In the genomic region with DNA sequence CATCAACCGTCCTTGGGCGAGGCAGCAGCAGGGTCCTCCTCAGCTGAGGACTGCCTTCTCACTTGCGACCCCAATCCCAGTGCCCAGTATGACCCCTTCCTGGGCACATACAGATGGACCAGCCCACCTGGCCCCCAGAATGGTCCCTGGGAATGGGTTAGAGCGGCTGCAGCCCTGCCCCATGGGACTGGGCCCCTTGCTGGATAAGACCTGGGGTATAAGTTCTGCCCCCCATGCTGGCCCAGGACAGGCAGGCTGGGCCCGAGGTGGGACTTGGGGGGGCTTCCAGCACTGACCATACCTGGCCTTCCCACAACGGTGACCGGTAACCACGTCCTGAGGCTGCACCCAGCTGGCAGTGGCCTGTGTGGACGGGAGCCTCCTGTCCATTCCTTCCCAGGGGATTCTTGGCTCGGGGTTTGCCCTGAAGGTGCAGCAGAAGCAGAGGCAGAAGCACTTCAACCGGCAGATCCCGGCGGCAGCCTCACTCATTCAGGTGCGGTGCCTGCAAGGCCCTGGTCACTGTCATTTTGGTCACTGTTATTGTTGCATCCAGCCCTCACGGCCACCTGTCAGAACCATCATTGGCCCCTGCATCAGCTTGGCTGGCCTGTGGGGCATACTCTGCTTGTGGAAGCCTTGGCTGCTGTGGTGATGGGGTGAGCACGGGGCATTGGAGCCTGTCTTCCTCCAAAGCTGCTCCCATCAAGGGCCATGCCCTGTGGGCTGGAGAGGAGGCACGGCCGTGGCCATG, we compare ENCODE assay signal across 15 cellular contexts.
DNase-seq lines count a peak whose midpoint lies in the region; ATAC-seq and TF ChIP-seq lines count a peak whose summit lies in the region.
"Had no signal": no experiment of that assay in that cellular context is flagged by ENCODE, and none has a peak within 500 bp of the region (broad histone marks: within the 10 kb centered on the region; RNA-seq: fewer than 3 reads in every experiment).

No MANE protein-coding gene starts in this region.

- peaks cover 0 to 14% (median 0%) of the 10 kb centered on the region in 9 donors for H3K36me3 ChIP-seq in heart left ventricle
- no peaks in the 10 kb centered on the region for H3K36me3 ChIP-seq in psoas muscle (ENCODE audit: insufficient read depth in 1 of 2, low read depth in 1 of 2)
- H3K36me3 ChIP-seq: HAP-1, prostate gland had no signal

- WGBS in heart left ventricle, 4 donors = 93 to 96% (median 93%) methylated on average over 15 to 18 of the region's 18 CpGs
- 82 to 92% (median 88%) methylated on average over 18 of the region's 18 CpGs for WGBS in psoas muscle, 3 donors

- ATAC-seq in heart left ventricle (no peak), psoas muscle (no peak), GM21723 (IDR thresholded peaks at IDR 0.05; ENCODE audit: unreplicated experiment) (no peak), GM21717 (IDR thresholded peaks at IDR 0.05; ENCODE audit: unreplicated experiment) (no peak)
- ATAC-seq: stimulated activated memory B cell treated with anti-CD40 and anti-IgM and Interleukin-4, amounts not matched to agents 10 μg/mL and 1 μg/mL and 100 μg/mL, for 72 hours had no signal

- H3K4me3 ChIP-seq in heart left ventricle (no peak overlapping the region), psoas muscle (no peak overlapping the region)
- H3K4me3 ChIP-seq: HAP-1, prostate gland had no signal

- H3K9me3 ChIP-seq in heart left ventricle (no peaks in the 10 kb centered on the region), psoas muscle (no peaks in the 10 kb centered on the region)
- H3K9me3 ChIP-seq: HAP-1, prostate gland had no signal

- peaks cover 0 to 20% (median 2%) of the 10 kb centered on the region in 12 donors for H3K4me1 ChIP-seq in heart left ventricle
- H3K4me1 ChIP-seq in psoas muscle = no peaks in the 10 kb centered on the region
- H3K4me1 ChIP-seq: HAP-1, prostate gland had no signal

- H3K27ac ChIP-seq in heart left ventricle = no peak overlapping the region
- H3K27ac ChIP-seq in psoas muscle = no peak overlapping the region
- H3K27ac ChIP-seq: prostate gland had no signal

- TF ChIP-seq CTCF in heart left ventricle (IDR thresholded peaks at IDR 0.05) = no peak
- no peak for TF ChIP-seq CTCF in psoas muscle (IDR thresholded peaks at IDR 0.05)

- intact Hi-C loops in heart left ventricle (cut with DNase I) = no loop called here
- intact Hi-C loops in psoas muscle (cut with DNase I) = no loop called here

- no peak for TF ChIP-seq POLR2A in heart left ventricle (IDR thresholded peaks at IDR 0.05)

- DNase-seq in D341Med (ENCODE audit: low spot score) (peak; percentile 15), HuH-7 (ENCODE audit: low spot score) (peak; percentile 5), heart left ventricle (peak; percentile 5 to 53 (median 14)), psoas muscle (peak; percentile 10 to 46), NCI-H2029 treated with DMSO at 0.1 percent for 48 hours (lab: John Stamatoyannopoulos, UW) (no peak)
- DNase-seq: CD4-positive, CD25-positive, alpha-beta regulatory T cell; midbrain; NCI-H187; NCI-H526 treated with DMSO at 0.1 percent for 48 hours; T-helper 9 cell had no signal

- H3K27me3 ChIP-seq in heart left ventricle (no peaks in the 10 kb centered on the region), psoas muscle (ENCODE audit: insufficient read depth in 3 of 3, low read length in 2 of 3) (no peaks in the 10 kb centered on the region)
